In the genomic region with DNA sequence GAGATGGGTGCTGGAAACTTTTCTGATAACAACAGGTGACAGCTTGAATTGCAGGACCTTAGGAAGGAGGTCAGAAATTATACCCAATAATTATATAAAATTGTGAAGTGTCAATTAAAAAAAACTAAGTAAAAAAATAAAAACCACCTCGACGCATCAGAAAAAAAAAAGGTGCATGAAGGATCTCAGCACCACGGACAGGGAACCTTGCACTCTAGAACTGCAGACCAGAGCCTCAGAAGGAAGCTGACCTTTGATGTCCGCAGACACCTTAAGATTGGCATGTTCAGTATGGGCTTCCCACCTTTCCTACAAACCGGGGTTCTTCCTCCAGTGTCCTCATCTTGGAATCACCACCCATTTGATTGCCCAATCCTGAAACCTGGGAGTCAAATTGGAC, we compare ENCODE assay signal across 1 cellular context.
TF ChIP-seq lines count a peak whose summit lies in the region.

No MANE protein-coding gene starts in this region.

TF ChIP-seq in WTC11, 78 proteins besides CTCF, POLR2A, EP300 and RAD21:
- TF ChIP-seq ZNF317 (CRISPR knock-in tag; IDR thresholded peaks at IDR 0.05; ENCODE audit: borderline replicate concordance, low read depth) (no peak), RELA (CRISPR knock-in tag; IDR thresholded peaks at IDR 0.05; ENCODE audit: borderline replicate concordance) (no peak), KAT7 (CRISPR knock-in tag; IDR thresholded peaks at IDR 0.05; ENCODE audit: borderline replicate concordance) (no peak), NFATC4 (CRISPR knock-in tag; IDR thresholded peaks at IDR 0.05) (no peak), SMAD3 (CRISPR knock-in tag; IDR thresholded peaks at IDR 0.05; ENCODE audit: borderline replicate concordance) (no peak), GRHL2 (CRISPR knock-in tag; IDR thresholded peaks at IDR 0.05; ENCODE audit: insufficient replicate concordance, severe bottlenecking) (no peak), SMAD4 (CRISPR knock-in tag; IDR thresholded peaks at IDR 0.05) (no peak), OVOL2 (CRISPR knock-in tag; IDR thresholded peaks at IDR 0.05; ENCODE audit: borderline replicate concordance) (no peak), CREM (CRISPR knock-in tag; IDR thresholded peaks at IDR 0.05) (no peak)
- TF ChIP-seq, protein P1, sequence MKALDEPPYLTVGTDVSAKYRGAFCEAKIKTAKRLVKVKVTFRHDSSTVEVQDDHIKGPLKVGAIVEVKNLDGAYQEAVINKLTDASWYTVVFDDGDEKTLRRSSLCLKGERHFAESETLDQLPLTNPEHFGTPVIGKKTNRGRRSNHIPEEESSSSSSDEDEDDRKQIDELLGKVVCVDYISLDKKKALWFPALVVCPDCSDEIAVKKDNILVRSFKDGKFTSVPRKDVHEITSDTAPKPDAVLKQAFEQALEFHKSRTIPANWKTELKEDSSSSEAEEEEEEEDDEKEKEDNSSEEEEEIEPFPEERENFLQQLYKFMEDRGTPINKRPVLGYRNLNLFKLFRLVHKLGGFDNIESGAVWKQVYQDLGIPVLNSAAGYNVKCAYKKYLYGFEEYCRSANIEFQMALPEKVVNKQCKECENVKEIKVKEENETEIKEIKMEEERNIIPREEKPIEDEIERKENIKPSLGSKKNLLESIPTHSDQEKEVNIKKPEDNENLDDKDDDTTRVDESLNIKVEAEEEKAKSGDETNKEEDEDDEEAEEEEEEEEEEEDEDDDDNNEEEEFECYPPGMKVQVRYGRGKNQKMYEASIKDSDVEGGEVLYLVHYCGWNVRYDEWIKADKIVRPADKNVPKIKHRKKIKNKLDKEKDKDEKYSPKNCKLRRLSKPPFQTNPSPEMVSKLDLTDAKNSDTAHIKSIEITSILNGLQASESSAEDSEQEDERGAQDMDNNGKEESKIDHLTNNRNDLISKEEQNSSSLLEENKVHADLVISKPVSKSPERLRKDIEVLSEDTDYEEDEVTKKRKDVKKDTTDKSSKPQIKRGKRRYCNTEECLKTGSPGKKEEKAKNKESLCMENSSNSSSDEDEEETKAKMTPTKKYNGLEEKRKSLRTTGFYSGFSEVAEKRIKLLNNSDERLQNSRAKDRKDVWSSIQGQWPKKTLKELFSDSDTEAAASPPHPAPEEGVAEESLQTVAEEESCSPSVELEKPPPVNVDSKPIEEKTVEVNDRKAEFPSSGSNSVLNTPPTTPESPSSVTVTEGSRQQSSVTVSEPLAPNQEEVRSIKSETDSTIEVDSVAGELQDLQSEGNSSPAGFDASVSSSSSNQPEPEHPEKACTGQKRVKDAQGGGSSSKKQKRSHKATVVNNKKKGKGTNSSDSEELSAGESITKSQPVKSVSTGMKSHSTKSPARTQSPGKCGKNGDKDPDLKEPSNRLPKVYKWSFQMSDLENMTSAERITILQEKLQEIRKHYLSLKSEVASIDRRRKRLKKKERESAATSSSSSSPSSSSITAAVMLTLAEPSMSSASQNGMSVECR (CRISPR knock-in tag; IDR thresholded peaks at IDR 0.05; ENCODE audit: borderline replicate concordance) = no peak
- TF ChIP-seq, protein P2, sequence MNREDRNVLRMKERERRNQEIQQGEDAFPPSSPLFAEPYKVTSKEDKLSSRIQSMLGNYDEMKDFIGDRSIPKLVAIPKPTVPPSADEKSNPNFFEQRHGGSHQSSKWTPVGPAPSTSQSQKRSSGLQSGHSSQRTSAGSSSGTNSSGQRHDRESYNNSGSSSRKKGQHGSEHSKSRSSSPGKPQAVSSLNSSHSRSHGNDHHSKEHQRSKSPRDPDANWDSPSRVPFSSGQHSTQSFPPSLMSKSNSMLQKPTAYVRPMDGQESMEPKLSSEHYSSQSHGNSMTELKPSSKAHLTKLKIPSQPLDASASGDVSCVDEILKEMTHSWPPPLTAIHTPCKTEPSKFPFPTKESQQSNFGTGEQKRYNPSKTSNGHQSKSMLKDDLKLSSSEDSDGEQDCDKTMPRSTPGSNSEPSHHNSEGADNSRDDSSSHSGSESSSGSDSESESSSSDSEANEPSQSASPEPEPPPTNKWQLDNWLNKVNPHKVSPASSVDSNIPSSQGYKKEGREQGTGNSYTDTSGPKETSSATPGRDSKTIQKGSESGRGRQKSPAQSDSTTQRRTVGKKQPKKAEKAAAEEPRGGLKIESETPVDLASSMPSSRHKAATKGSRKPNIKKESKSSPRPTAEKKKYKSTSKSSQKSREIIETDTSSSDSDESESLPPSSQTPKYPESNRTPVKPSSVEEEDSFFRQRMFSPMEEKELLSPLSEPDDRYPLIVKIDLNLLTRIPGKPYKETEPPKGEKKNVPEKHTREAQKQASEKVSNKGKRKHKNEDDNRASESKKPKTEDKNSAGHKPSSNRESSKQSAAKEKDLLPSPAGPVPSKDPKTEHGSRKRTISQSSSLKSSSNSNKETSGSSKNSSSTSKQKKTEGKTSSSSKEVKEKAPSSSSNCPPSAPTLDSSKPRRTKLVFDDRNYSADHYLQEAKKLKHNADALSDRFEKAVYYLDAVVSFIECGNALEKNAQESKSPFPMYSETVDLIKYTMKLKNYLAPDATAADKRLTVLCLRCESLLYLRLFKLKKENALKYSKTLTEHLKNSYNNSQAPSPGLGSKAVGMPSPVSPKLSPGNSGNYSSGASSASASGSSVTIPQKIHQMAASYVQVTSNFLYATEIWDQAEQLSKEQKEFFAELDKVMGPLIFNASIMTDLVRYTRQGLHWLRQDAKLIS (CRISPR knock-in tag; IDR thresholded peaks at IDR 0.05; ENCODE audit: borderline replicate concordance) = no peak
- TF ChIP-seq, protein P3, sequence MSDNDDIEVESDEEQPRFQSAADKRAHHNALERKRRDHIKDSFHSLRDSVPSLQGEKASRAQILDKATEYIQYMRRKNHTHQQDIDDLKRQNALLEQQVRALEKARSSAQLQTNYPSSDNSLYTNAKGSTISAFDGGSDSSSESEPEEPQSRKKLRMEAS (CRISPR knock-in tag; IDR thresholded peaks at IDR 0.05) = no peak
- TF ChIP-seq, protein P4, sequence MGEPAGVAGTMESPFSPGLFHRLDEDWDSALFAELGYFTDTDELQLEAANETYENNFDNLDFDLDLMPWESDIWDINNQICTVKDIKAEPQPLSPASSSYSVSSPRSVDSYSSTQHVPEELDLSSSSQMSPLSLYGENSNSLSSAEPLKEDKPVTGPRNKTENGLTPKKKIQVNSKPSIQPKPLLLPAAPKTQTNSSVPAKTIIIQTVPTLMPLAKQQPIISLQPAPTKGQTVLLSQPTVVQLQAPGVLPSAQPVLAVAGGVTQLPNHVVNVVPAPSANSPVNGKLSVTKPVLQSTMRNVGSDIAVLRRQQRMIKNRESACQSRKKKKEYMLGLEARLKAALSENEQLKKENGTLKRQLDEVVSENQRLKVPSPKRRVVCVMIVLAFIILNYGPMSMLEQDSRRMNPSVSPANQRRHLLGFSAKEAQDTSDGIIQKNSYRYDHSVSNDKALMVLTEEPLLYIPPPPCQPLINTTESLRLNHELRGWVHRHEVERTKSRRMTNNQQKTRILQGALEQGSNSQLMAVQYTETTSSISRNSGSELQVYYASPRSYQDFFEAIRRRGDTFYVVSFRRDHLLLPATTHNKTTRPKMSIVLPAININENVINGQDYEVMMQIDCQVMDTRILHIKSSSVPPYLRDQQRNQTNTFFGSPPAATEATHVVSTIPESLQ (CRISPR knock-in tag; IDR thresholded peaks at IDR 0.05) = no peak
